Comparison of ENCODE assay signal across 27 cellular contexts in the genomic region with DNA sequence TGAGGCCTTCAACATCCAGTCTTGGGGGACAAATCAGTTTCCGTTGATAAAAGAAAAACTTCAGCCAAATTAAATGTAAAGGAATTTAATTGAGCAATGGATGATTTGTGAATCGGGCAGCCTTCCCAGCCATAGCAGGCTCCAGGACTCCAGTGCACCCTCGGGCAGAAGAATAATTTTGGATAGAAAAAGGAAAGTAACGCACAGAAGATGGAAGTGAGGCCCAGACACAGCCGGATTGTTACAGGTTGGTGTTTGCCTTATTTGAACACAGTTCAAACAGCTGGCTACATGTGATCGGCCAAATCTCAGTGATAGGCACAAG.
"Had no signal": no experiment of that assay in that cellular context is flagged by ENCODE, and none has a peak within 500 bp of the region (broad histone marks: within the 10 kb centered on the region; RNA-seq: fewer than 3 reads in every experiment).

No MANE protein-coding gene starts in this region.

- H3K4me1 ChIP-seq: parathyroid adenoma, right atrium auricular region, right lobe of liver, stomach, testis, thyroid gland, transverse colon, upper lobe of left lung, vagina had no signal

- H3K9me3 Mint-ChIP-seq: natural killer cell; stimulated activated memory B cell treated with anti-CD40 and anti-IgM and Interleukin-4, amounts not matched to agents 10 μg/mL and 1 μg/mL and 100 μg/mL, for 72 hours had no signal

- H3K27ac Mint-ChIP-seq: mesothelial cell of epicardium; progenitor cell of endocrine pancreas; stimulated activated memory B cell treated with anti-CD40 and anti-IgM and Interleukin-4, amounts not matched to agents 10 μg/mL and 1 μg/mL and 100 μg/mL, for 72 hours had no signal

- H3K27ac ChIP-seq: hepatocyte, left ventricle myocardium inferior, neutrophil, parathyroid adenoma, right atrium auricular region, right lobe of liver, stomach, testis, thyroid gland, transverse colon, upper lobe of left lung, vagina had no signal

- H3K79me2 ChIP-seq: hepatocyte, parathyroid adenoma had no signal

- ATAC-seq: natural killer cell; right lobe of liver; stimulated activated memory B cell treated with anti-CD40 and anti-IgM and Interleukin-4, amounts not matched to agents 10 μg/mL and 1 μg/mL and 100 μg/mL, for 72 hours; stimulated activated naive CD8-positive, alpha-beta T cell treated with anti-CD3 and anti-CD28 coated beads, Interleukin-15, Interleukin-2, amounts not matched to agents 100 U/mL and 50 U/mL, for 24 hours had no signal

- H3K4me1 Mint-ChIP-seq: natural killer cell had no signal

- H3K9ac ChIP-seq: parathyroid adenoma had no signal

- H3K27me3 ChIP-seq: hepatocyte, right atrium auricular region, right lobe of liver, testis, thyroid gland, transverse colon, upper lobe of left lung, vagina had no signal

- DNase-seq: islet precursor cell; left ventricle myocardium inferior; mesendoderm; naive B cell; natural killer cell; occipital lobe; right lobe of liver; stimulated activated CD4-positive, alpha-beta T cell treated with anti-CD3 and anti-CD28 coated beads, Interleukin-1b, Interleukin-23, amount 100 ng/mL, for 48 hours; stimulated activated CD4-positive, alpha-beta T cell treated with anti-CD3 and anti-CD28 coated beads, Interleukin-2, amount 100 ng/mL, for 48 hours; stimulated activated CD4-positive, alpha-beta T cell treated with anti-CD3 and anti-CD28 coated beads, Interleukin-4, amount 100 ng/mL, for 4 hours; stimulated activated CD8-positive, alpha-beta memory T cell treated with anti-CD3 and anti-CD28 coated beads, Interleukin-4, amount 100 ng/mL, for 48 hours; stimulated activated naive CD8-positive, alpha-beta T cell treated with anti-CD3 and anti-CD28 coated beads, Interleukin-15, Interleukin-2, amounts not matched to agents 100 U/mL and 50 U/mL, for 24 hours; stomach; testis; thyroid gland; transverse colon; upper lobe of left lung had no signal

- H3K36me3 ChIP-seq: left ventricle myocardium inferior, neutrophil, right atrium auricular region, right lobe of liver, stomach, thyroid gland, transverse colon, upper lobe of left lung, vagina had no signal

- H3K36me3 Mint-ChIP-seq: mesothelial cell of epicardium; naive B cell; natural killer cell; stimulated activated memory B cell treated with anti-CD40 and anti-IgM and Interleukin-4, amounts not matched to agents 10 μg/mL and 1 μg/mL and 100 μg/mL, for 72 hours had no signal

- H3K4me2 ChIP-seq: hepatocyte, smooth muscle cell had no signal

- H3K4me3 Mint-ChIP-seq: mesothelial cell of epicardium; naive B cell; natural killer cell; stimulated activated memory B cell treated with anti-CD40 and anti-IgM and Interleukin-4, amounts not matched to agents 10 μg/mL and 1 μg/mL and 100 μg/mL, for 72 hours had no signal

- H3K9me3 ChIP-seq: left ventricle myocardium inferior, neutrophil, right atrium auricular region, right lobe of liver, stomach, testis, thyroid gland, transverse colon, upper lobe of left lung, vagina had no signal

- H2AFZ ChIP-seq: hepatocyte, parathyroid adenoma had no signal

- H3K4me3 ChIP-seq: hepatocyte, left ventricle myocardium inferior, lung, right atrium auricular region, right lobe of liver, smooth muscle cell, stomach, testis, thyroid gland, transverse colon, upper lobe of left lung, vagina had no signal
